Comparison of ENCODE assay signal across 2 cellular contexts in the genomic region with DNA sequence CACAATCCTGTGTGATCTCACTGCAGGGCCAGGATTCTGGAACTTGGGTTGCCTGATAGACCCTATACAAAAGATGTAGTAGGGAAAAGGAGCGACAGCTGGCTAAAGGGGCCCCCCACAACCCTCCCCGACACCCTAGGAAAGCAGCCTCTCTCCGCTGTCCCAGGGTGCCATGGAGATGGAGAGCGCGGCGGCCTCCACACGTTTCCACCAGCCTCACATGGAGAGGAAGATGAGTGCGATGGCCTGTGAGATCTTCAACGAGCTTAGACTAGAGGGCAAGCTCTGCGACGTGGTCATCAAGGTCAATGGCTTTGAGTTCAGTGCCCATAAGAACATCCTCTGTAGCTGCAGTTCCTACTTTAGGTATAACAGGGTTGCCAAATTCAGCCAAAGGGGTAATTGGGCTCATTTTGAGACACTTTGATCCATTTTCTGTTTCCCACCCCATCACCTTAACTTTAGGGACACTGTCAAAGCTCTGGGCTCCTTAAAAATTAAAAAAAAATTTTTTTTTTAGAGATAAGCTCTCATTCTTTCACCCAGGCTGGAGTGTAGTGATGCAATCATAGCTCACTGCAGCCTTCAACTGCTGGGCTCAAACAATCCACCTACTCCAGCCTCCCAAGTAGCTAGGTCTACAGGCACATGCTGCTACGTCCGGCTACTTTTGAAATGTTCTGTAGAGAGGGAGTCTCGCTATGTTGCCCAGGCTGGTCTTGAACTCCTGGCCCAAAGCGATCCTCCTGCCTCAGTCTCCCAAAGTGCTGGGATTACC.
TF ChIP-seq lines count a peak whose summit lies in the region.

A gene (plus strand): TSS at position 65 of the 778 bp plus-strand sequence. CDS start 108 bp downstream, at position 173.

TF ChIP-seq in HepG2, 621 proteins besides CTCF, POLR2A, EP300 and RAD21:
- TF ChIP-seq, protein P1, sequence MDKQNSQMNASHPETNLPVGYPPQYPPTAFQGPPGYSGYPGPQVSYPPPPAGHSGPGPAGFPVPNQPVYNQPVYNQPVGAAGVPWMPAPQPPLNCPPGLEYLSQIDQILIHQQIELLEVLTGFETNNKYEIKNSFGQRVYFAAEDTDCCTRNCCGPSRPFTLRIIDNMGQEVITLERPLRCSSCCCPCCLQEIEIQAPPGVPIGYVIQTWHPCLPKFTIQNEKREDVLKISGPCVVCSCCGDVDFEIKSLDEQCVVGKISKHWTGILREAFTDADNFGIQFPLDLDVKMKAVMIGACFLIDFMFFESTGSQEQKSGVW (CRISPR knock-in tag; IDR thresholded peaks at IDR 0.05; ENCODE audit: borderline replicate concordance), result no peak
- TF ChIP-seq ZNF121 (CRISPR knock-in tag; IDR thresholded peaks at IDR 0.05), result peak; percentile 77
- TF ChIP-seq ZNF660 (CRISPR knock-in tag; IDR thresholded peaks at IDR 0.05; ENCODE audit: borderline replicate concordance, low read depth), result no peak
- TF ChIP-seq ZNF569 (CRISPR knock-in tag; IDR thresholded peaks at IDR 0.05; ENCODE audit: borderline replicate concordance), result no peak
- TF ChIP-seq ZFX (CRISPR knock-in tag; IDR thresholded peaks at IDR 0.05; ENCODE audit: low read depth), result peak; percentile 10; the same call in 1 of the 2 replicates
- no peak for TF ChIP-seq ZC3H13 (CRISPR knock-in tag; IDR thresholded peaks at IDR 0.05)
- no peak for TF ChIP-seq ZNF33B (CRISPR knock-in tag; IDR thresholded peaks at IDR 0.05)
- TF ChIP-seq, protein P2, sequence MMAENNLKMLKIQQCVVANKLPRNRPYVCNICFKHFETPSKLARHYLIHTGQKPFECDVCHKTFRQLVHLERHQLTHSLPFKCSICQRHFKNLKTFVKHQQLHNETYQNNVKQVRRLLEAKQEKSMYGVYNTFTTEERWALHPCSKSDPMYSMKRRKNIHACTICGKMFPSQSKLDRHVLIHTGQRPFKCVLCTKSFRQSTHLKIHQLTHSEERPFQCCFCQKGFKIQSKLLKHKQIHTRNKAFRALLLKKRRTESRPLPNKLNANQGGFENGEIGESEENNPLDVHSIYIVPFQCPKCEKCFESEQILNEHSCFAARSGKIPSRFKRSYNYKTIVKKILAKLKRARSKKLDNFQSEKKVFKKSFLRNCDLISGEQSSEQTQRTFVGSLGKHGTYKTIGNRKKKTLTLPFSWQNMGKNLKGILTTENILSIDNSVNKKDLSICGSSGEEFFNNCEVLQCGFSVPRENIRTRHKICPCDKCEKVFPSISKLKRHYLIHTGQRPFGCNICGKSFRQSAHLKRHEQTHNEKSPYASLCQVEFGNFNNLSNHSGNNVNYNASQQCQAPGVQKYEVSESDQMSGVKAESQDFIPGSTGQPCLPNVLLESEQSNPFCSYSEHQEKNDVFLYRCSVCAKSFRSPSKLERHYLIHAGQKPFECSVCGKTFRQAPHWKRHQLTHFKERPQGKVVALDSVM (CRISPR knock-in tag; IDR thresholded peaks at IDR 0.05), result peak; percentile 40; the same call in 1 of the 2 replicates
- TF ChIP-seq SRSF1 (optimal IDR thresholded peaks at IDR 0.05; ENCODE audit: low read depth, low read length), result no peak
- TF ChIP-seq, protein P3, sequence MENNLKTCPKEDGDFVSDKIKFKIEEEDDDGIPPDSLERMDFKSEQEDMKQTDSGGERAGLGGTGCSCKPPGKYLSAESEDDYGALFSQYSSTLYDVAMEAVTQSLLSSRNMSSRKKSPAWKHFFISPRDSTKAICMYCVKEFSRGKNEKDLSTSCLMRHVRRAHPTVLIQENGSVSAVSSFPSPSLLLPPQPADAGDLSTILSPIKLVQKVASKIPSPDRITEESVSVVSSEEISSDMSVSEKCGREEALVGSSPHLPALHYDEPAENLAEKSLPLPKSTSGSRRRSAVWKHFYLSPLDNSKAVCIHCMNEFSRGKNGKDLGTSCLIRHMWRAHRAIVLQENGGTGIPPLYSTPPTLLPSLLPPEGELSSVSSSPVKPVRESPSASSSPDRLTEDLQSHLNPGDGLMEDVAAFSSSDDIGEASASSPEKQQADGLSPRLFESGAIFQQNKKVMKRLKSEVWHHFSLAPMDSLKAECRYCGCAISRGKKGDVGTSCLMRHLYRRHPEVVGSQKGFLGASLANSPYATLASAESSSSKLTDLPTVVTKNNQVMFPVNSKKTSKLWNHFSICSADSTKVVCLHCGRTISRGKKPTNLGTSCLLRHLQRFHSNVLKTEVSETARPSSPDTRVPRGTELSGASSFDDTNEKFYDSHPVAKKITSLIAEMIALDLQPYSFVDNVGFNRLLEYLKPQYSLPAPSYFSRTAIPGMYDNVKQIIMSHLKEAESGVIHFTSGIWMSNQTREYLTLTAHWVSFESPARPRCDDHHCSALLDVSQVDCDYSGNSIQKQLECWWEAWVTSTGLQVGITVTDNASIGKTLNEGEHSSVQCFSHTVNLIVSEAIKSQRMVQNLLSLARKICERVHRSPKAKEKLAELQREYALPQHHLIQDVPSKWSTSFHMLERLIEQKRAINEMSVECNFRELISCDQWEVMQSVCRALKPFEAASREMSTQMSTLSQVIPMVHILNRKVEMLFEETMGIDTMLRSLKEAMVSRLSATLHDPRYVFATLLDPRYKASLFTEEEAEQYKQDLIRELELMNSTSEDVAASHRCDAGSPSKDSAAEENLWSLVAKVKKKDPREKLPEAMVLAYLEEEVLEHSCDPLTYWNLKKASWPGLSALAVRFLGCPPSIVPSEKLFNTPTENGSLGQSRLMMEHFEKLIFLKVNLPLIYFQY (CRISPR knock-in tag; IDR thresholded peaks at IDR 0.05; ENCODE audit: borderline replicate concordance), result no peak
- TF ChIP-seq, protein P4, sequence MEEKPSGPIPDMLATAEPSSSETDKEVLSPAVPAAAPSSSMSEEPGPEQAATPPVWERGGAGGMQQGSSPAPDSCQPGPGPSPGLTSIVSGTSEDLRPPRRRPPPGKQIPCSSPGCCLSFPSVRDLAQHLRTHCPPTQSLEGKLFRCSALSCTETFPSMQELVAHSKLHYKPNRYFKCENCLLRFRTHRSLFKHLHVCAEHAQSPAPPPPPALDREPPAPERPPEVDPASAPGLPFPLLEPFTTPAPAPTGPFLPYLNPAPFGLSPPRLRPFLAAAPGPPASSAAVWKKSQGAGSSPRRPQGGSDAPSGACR (CRISPR knock-in tag; IDR thresholded peaks at IDR 0.05), result no peak
- TF ChIP-seq ZFY (CRISPR knock-in tag; IDR thresholded peaks at IDR 0.05), result no peak
- no peak for TF ChIP-seq ZNF235 (CRISPR knock-in tag; IDR thresholded peaks at IDR 0.05; ENCODE audit: borderline replicate concordance)
- TF ChIP-seq ZNF589 (CRISPR knock-in tag; conservative IDR thresholded peaks at IDR 0.05), result no peak
- no peak for TF ChIP-seq SIN3A (IDR thresholded peaks at IDR 0.05; ENCODE audit: borderline replicate concordance, low read depth, low read length)
- TF ChIP-seq CEBPG (CRISPR knock-in tag; IDR thresholded peaks at IDR 0.05), result peak; percentile 73
- peak; percentile 83; the same call in 1 of the 2 replicates for TF ChIP-seq CEBPB (IDR thresholded peaks at IDR 0.05; ENCODE audit: borderline replicate concordance, low read depth, low read length)

TF ChIP-seq in GM12878, 131 proteins besides CTCF, POLR2A, EP300 and RAD21:
- TF ChIP-seq POU2F2 (IDR thresholded peaks at IDR 0.05; ENCODE audit: borderline replicate concordance, low read depth, low read length) (no peak), SMC3 (IDR thresholded peaks at IDR 0.05; ENCODE audit: borderline replicate concordance, low read length) (no peak), WRNIP1 (IDR thresholded peaks at IDR 0.05; ENCODE audit: borderline replicate concordance, low read depth, low read length) (no peak), BRCA1 (IDR thresholded peaks at IDR 0.05; ENCODE audit: low read depth, low read length) (no peak), MTA2 (IDR thresholded peaks at IDR 0.05; ENCODE audit: low read depth) (no peak), EED (IDR thresholded peaks at IDR 0.05; ENCODE audit: low read depth) (no peak), ZBED1 (IDR thresholded peaks at IDR 0.05; ENCODE audit: borderline replicate concordance) (no peak), HDGF (IDR thresholded peaks at IDR 0.05) (no peak), FOXM1 (IDR thresholded peaks at IDR 0.05; ENCODE audit: low read depth, low read length) (no peak), NBN (IDR thresholded peaks at IDR 0.05) (no peak), DPF2 (IDR thresholded peaks at IDR 0.05) (no peak), SIN3A (IDR thresholded peaks at IDR 0.05; ENCODE audit: low read depth, low read length) (no peak), CHD2 (IDR thresholded peaks at IDR 0.05; ENCODE audit: borderline replicate concordance, low read depth, low read length) (no peak), BACH1 (IDR thresholded peaks at IDR 0.05; ENCODE audit: borderline replicate concordance) (no peak), NR2C1 (IDR thresholded peaks at IDR 0.05) (no peak)
- TF ChIP-seq, protein P5, sequence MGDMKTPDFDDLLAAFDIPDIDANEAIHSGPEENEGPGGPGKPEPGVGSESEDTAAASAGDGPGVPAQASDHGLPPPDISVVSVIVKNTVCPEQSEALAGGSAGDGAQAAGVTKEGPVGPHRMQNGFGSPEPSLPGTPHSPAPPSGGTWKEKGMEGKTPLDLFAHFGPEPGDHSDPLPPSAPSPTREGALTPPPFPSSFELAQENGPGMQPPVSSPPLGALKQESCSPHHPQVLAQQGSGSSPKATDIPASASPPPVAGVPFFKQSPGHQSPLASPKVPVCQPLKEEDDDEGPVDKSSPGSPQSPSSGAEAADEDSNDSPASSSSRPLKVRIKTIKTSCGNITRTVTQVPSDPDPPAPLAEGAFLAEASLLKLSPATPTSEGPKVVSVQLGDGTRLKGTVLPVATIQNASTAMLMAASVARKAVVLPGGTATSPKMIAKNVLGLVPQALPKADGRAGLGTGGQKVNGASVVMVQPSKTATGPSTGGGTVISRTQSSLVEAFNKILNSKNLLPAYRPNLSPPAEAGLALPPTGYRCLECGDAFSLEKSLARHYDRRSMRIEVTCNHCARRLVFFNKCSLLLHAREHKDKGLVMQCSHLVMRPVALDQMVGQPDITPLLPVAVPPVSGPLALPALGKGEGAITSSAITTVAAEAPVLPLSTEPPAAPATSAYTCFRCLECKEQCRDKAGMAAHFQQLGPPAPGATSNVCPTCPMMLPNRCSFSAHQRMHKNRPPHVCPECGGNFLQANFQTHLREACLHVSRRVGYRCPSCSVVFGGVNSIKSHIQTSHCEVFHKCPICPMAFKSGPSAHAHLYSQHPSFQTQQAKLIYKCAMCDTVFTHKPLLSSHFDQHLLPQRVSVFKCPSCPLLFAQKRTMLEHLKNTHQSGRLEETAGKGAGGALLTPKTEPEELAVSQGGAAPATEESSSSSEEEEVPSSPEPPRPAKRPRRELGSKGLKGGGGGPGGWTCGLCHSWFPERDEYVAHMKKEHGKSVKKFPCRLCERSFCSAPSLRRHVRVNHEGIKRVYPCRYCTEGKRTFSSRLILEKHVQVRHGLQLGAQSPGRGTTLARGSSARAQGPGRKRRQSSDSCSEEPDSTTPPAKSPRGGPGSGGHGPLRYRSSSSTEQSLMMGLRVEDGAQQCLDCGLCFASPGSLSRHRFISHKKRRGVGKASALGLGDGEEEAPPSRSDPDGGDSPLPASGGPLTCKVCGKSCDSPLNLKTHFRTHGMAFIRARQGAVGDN (IDR thresholded peaks at IDR 0.05), result no peak
- TF ChIP-seq, protein P6, sequence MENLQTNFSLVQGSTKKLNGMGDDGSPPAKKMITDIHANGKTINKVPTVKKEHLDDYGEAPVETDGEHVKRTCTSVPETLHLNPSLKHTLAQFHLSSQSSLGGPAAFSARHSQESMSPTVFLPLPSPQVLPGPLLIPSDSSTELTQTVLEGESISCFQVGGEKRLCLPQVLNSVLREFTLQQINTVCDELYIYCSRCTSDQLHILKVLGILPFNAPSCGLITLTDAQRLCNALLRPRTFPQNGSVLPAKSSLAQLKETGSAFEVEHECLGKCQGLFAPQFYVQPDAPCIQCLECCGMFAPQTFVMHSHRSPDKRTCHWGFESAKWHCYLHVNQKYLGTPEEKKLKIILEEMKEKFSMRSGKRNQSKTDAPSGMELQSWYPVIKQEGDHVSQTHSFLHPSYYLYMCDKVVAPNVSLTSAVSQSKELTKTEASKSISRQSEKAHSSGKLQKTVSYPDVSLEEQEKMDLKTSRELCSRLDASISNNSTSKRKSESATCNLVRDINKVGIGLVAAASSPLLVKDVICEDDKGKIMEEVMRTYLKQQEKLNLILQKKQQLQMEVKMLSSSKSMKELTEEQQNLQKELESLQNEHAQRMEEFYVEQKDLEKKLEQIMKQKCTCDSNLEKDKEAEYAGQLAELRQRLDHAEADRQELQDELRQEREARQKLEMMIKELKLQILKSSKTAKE (IDR thresholded peaks at IDR 0.05; ENCODE audit: low read depth, poor library complexity, severe bottlenecking), result no peak
- TF ChIP-seq, protein P7, sequence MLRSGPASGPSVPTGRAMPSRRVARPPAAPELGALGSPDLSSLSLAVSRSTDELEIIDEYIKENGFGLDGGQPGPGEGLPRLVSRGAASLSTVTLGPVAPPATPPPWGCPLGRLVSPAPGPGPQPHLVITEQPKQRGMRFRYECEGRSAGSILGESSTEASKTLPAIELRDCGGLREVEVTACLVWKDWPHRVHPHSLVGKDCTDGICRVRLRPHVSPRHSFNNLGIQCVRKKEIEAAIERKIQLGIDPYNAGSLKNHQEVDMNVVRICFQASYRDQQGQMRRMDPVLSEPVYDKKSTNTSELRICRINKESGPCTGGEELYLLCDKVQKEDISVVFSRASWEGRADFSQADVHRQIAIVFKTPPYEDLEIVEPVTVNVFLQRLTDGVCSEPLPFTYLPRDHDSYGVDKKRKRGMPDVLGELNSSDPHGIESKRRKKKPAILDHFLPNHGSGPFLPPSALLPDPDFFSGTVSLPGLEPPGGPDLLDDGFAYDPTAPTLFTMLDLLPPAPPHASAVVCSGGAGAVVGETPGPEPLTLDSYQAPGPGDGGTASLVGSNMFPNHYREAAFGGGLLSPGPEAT (IDR thresholded peaks at IDR 0.05; ENCODE audit: low read depth), result no peak
